In the genomic region with DNA sequence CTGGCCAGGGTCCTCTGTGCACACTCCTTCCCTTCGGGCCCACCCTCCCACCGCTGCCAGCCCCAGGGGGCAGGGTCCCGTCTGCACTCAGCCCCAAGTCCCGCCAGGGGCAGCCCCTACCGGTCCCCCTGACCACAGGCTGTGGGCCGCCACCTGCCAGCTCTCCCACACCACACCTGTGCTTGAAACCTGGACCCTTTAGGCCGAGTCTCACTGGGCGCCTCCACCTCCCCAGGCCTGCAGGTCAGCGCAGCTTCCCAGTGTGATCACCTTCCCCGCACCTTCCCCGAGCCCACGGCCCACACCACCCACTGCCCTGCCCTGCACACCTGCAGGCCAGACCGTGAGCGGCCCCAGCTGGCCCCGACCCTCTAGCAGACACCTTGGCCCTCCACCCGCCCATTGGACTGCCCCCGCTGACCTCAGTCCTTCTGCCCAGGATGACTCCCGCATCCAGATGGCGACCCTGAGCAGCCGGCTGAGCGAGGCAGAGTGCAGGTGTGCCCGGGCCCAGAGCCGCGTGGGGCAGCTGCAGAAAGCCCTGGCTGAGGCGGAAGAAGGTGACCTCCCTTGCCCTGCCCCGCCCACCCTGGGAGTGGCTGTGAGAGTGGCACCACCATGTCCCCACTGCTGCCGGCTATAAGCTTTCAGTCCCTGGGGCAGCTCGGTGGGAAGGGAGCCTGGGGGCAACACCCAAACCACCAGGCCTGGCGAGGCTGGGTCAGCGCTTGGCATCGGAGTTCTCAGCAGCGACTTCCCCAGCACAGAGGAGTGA, we compare ENCODE assay signal across 21 cellular contexts. TPM values are rescaled to one million over a fixed set of nuclear protein-coding genes. Genes with fewer than 3 reads are reported as not detected.
DNase-seq lines count a peak whose midpoint lies in the region; ATAC-seq and TF ChIP-seq lines count a peak whose summit lies in the region.
"Had no signal": no experiment of that assay in that cellular context is flagged by ENCODE, and none has a peak within 500 bp of the region (broad histone marks: within the 10 kb centered on the region; RNA-seq: fewer than 3 reads in every experiment).

No MANE protein-coding gene starts in this region.

- H3K27ac ChIP-seq in heart left ventricle = no peak overlapping the region
- no peak overlapping the region for H3K27ac ChIP-seq in heart right ventricle
- no peak overlapping the region for H3K27ac ChIP-seq in upper lobe of right lung
- H3K27ac ChIP-seq: adrenal gland, cardiac muscle cell, gastrocnemius medialis, HL-60, SJSA1, tibial nerve had no signal

- no peaks in the 10 kb centered on the region for H3K36me3 ChIP-seq in heart left ventricle
- no peaks in the 10 kb centered on the region for H3K36me3 ChIP-seq in heart right ventricle
- H3K36me3 ChIP-seq in upper lobe of right lung = no peaks in the 10 kb centered on the region
- H3K36me3 ChIP-seq: adrenal gland, cardiac muscle cell, gastrocnemius medialis, HAP-1, SJSA1, tibial nerve had no signal

- H3K9me3 ChIP-seq in heart left ventricle (no peaks in the 10 kb centered on the region), heart right ventricle (peaks cover 0 to 4% (median 0%) of the 10 kb centered on the region in 11 donors), upper lobe of right lung (no peaks in the 10 kb centered on the region)
- H3K9me3 ChIP-seq: adrenal gland, gastrocnemius medialis, HAP-1, SJSA1 had no signal

- CTCF ChIA-PET in WTC11 (lab: Charles Lee) = interaction anchor here (1.0 to 2.4 kb wide), 3 partner anchors 16 to 111 kb away, joined by 3 to 11 read pairs (median 4); no protein-coding TSS in a partner anchor

- no peak for TF ChIP-seq POLR2A in heart left ventricle (IDR thresholded peaks at IDR 0.05)

- no peaks in the 10 kb centered on the region for H3K9me3 Mint-ChIP-seq in WTC11
- H3K9me3 Mint-ChIP-seq in nephron progenitor cell = peaks cover 8% of the 10 kb centered on the region
- H3K9me3 Mint-ChIP-seq: activated T-helper 17 cell treated with anti-CD3 and anti-CD28 coated beads, Interleukin-2, amount 50 U/mL, for 72 hours; CD8-positive, alpha-beta T cell had no signal

- H3K4me3 ChIP-seq in heart left ventricle = no peak overlapping the region
- no peak overlapping the region for H3K4me3 ChIP-seq in heart right ventricle
- no peak overlapping the region for H3K4me3 ChIP-seq in upper lobe of right lung
- H3K4me3 ChIP-seq: adrenal gland, cardiac muscle cell, gastrocnemius medialis, HAP-1, SJSA1, tibial nerve had no signal

- POLR2A ChIA-PET in WTC11 (lab: Charles Lee) = interaction anchor here (0.7 kb wide), 1 partner anchor 17 kb away, joined by 3 read pairs; no protein-coding TSS in a partner anchor

- no peak overlapping the region for H3K27ac Mint-ChIP-seq in WTC11
- no peak overlapping the region for H3K27ac Mint-ChIP-seq in nephron progenitor cell
- H3K27ac Mint-ChIP-seq: activated T-helper 17 cell treated with anti-CD3 and anti-CD28 coated beads, Interleukin-2, amount 50 U/mL, for 72 hours; CD8-positive, alpha-beta T cell; progenitor cell of endocrine pancreas had no signal

- no peaks in the 10 kb centered on the region for H3K36me3 Mint-ChIP-seq in WTC11
- H3K36me3 Mint-ChIP-seq in nephron progenitor cell (ENCODE audit: low read depth) = no peaks in the 10 kb centered on the region
- H3K36me3 Mint-ChIP-seq: CD8-positive, alpha-beta T cell had no signal

- intact Hi-C loops in heart left ventricle (cut with DNase I) = no loop called here
- intact Hi-C loops in heart right ventricle (cut with DNase I) = no loop called here
- intact Hi-C loops in upper lobe of right lung (cut with DNase I) = no loop called here

- H3K4me1 ChIP-seq in heart left ventricle (peaks cover 0 to 23% (median 12%) of the 10 kb centered on the region in 12 donors), heart right ventricle (peaks cover 5 to 27% (median 20%) of the 10 kb centered on the region in 9 donors), upper lobe of right lung (peaks cover 11% of the 10 kb centered on the region)
- H3K4me1 ChIP-seq: gastrocnemius medialis had no signal

- no peaks in the 10 kb centered on the region for H3K27me3 Mint-ChIP-seq in WTC11 (ENCODE audit: low read depth)
- peaks cover 8% of the 10 kb centered on the region for H3K27me3 Mint-ChIP-seq in nephron progenitor cell (ENCODE audit: low read depth, poor library complexity)

- H3K4me1 Mint-ChIP-seq in WTC11 (peaks cover 3% of the 10 kb centered on the region; the same call in 1 of the 2 replicates), nephron progenitor cell (peaks cover 16% of the 10 kb centered on the region)
- H3K4me1 Mint-ChIP-seq: activated T-helper 17 cell treated with anti-CD3 and anti-CD28 coated beads, Interleukin-2, amount 50 U/mL, for 72 hours had no signal

- H3K4me3 Mint-ChIP-seq in WTC11 = no peak overlapping the region
- H3K4me3 Mint-ChIP-seq in nephron progenitor cell = no peak overlapping the region
- H3K4me3 Mint-ChIP-seq: activated T-helper 17 cell treated with anti-CD3 and anti-CD28 coated beads, Interleukin-2, amount 50 U/mL, for 72 hours; CD8-positive, alpha-beta T cell had no signal

- TF ChIP-seq CTCF in heart left ventricle (IDR thresholded peaks at IDR 0.05) = no peak
- TF ChIP-seq CTCF in heart right ventricle (IDR thresholded peaks at IDR 0.05) = no peak
- no peak for TF ChIP-seq CTCF in WTC11 (IDR thresholded peaks at IDR 0.05)
- TF ChIP-seq CTCF in nephron progenitor cell (IDR thresholded peaks at IDR 0.05) = no peak
- TF ChIP-seq CTCF in upper lobe of right lung (IDR thresholded peaks at IDR 0.05) = no peak

- WGBS in heart left ventricle, 4 donors = 88 to 96% (median 90%) methylated on average over 15 to 32 of the region's 32 CpGs
- WGBS in heart right ventricle, 2 donors = 90 to 92% methylated on average over 32 of the region's 32 CpGs

- H3K27me3 ChIP-seq in heart left ventricle = no peaks in the 10 kb centered on the region
- peaks cover 0 to 3% (median 0%) of the 10 kb centered on the region in 7 donors for H3K27me3 ChIP-seq in heart right ventricle
- no peaks in the 10 kb centered on the region for H3K27me3 ChIP-seq in upper lobe of right lung
- H3K27me3 ChIP-seq: adrenal gland, cardiac muscle cell, gastrocnemius medialis, SJSA1, tibial nerve had no signal

- DNase-seq in heart left ventricle (peak in 3 of 5 donors; percentile 21 to 54 (median 24)), heart right ventricle (no peak), WTC11 (ENCODE audit: low spot score) (peak; percentile 23), nephron progenitor cell (peak; percentile 2), upper lobe of right lung (peak; percentile 63), GDM1 (lab: John Stamatoyannopoulos, UW) (no peak), GOT3 (lab: John Stamatoyannopoulos, UW) (no peak)
- DNase-seq: ACHN; CD8-positive, alpha-beta T cell; NCI-H187 treated with DMSO at 0.1 percent for 48 hours; stimulated activated CD4-positive, alpha-beta T cell treated with anti-CD3 and anti-CD28 coated beads, Interleukin-12 subunit alpha, Interleukin-12 subunit beta, amount 100 ng/mL, for 4 hours had no signal

- ATAC-seq in heart left ventricle (no peak), heart right ventricle (no peak), WTC11 (peak; percentile 40), upper lobe of right lung (no peak), GM18873 (IDR thresholded peaks at IDR 0.05; ENCODE audit: low FRiP score, unreplicated experiment) (no peak)
- ATAC-seq: activated T-helper 17 cell treated with anti-CD3 and anti-CD28 coated beads, Interleukin-2, amount 50 U/mL, for 72 hours; CD8-positive, alpha-beta T cell; gastrocnemius medialis had no signal

TF ChIP-seq in WTC11, 78 proteins besides CTCF, POLR2A, EP300 and RAD21 (continues in another document):
- TF ChIP-seq, protein P1, sequence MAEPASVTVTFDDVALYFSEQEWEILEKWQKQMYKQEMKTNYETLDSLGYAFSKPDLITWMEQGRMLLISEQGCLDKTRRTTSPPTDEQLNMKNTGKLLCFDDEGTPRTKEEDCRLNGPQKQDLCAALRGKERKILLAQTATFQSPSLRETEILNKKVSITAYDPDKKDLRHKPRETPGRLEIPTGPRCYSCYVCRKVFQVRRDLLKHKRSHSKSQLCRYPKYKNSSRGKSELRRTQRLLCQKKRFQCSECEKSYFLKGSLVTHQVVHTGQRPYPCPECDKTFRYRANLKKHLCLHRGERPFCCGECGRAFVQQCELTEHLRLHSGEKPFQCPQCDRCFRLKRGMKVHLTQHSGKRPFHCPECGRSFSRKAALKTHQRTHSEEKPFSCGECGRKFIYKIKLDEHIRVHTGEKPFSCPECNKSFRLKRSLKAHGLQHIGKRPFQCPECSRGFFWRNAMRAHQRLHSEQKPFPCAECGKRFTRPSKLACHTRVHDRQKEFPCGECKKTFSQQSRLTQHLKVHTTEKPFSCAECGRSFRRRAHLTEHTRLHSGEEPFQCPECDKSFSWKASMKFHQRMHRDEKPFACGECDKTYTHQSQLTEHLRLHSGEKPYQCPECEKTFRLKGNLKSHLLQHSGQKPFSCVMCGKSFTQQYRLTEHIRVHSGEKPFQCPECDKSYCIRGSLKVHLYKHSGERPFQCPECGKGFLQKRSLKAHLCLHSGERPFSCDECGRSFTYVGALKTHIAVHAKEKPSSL (CRISPR knock-in tag; conservative IDR thresholded peaks at IDR 0.05) = no peak
- no peak for TF ChIP-seq FOXJ3 (CRISPR knock-in tag; IDR thresholded peaks at IDR 0.05; ENCODE audit: borderline replicate concordance)
- no peak for TF ChIP-seq ZNF396 (CRISPR knock-in tag; IDR thresholded peaks at IDR 0.05; ENCODE audit: borderline replicate concordance)
- TF ChIP-seq, protein P2, sequence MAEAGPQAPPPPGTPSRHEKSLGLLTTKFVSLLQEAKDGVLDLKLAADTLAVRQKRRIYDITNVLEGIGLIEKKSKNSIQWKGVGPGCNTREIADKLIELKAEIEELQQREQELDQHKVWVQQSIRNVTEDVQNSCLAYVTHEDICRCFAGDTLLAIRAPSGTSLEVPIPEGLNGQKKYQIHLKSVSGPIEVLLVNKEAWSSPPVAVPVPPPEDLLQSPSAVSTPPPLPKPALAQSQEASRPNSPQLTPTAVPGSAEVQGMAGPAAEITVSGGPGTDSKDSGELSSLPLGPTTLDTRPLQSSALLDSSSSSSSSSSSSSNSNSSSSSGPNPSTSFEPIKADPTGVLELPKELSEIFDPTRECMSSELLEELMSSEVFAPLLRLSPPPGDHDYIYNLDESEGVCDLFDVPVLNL (CRISPR knock-in tag; IDR thresholded peaks at IDR 0.05; ENCODE audit: borderline replicate concordance, low read depth) = no peak

RNA-seq across cellular contexts. Expression of a gene that starts 31.3 kb away (rescaled TPM):
- total RNA-seq in heart left ventricle (10 to 100 TPM in 2 of 9 donors, 1 to 10 TPM in 7; 3.1 to 14.7 (median 5.6) TPM), heart right ventricle (10 to 100 TPM in 1 of 10 donors, 1 to 10 TPM in 9; 3.9 to 12.7 (median 6.3) TPM), WTC11 (2021) (2.5 to 3.2 TPM (median 2.7 TPM) in 3 replicates), upper lobe of right lung (38.4 TPM)
- polyA plus RNA-seq in heart left ventricle (1 to 10 TPM; 4.2 to 4.3 TPM), heart right ventricle (1 to 10 TPM; 4.2 to 6.9 TPM)

Comparison
In these comparisons a context has a peak if more than half of its experiments do, and no peak if none do; other contexts are left out.
1. DNase-seq: peak in heart left ventricle (3 of 5), WTC11 (single experiment), nephron progenitor cell (single experiment) and upper lobe of right lung (single experiment); none in heart right ventricle (0 of 2), GDM1 (single experiment) and GOT3 (single experiment).